ENCODE assay signal across 22 cellular contexts in the genomic region with DNA sequence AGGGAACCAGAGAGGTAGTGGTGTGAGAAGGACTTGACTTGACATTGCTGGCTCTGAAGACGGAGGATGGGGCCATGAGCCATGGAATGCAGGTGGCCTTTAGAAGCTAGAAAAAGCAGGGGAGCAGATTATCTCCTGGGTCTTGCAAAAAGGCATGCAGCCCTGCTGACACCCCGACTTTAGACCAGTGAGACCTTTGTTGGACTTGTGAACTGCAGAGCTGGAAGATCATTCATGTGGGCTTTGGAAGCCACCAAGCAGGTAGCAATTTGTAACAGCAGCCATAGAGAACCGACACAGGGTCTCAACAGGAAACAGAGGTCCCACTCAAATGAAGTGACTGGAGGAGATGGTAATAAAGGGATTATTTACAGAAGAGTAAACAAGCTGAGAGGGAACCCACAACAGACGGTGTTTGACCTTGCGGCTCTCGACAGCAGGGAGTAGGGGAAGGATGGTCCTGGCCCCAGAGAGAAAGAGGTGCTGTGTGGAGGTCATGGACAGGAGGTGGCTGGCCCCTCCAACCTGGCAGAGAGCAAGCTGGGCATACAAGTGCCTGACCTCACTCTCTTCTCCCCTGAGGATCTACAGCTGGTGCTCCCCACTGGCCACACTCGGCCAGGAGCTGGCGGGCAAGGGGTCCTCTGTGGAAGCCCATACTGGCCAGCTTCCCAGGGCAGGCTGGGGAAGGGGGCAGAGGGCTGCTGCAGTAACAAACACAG. TPM values are rescaled to one million over a fixed set of nuclear protein-coding genes. Genes with fewer than 3 reads are reported as not detected.
A peak's percentile ranks its signal among the peaks of the same experiment; 100 is the strongest.
DNase-seq lines count a peak whose midpoint lies in the region; ATAC-seq, FAIRE-seq and TF ChIP-seq lines count a peak whose summit lies in the region.
"Had no signal": no experiment of that assay in that cellular context is flagged by ENCODE, and none has a peak within 500 bp of the region (broad histone marks: within the 10 kb centered on the region; RNA-seq: fewer than 3 reads in every experiment).

No MANE protein-coding gene starts in this region.

- H2BK15ac ChIP-seq in H1 (ENCODE audit: low read length), result no peak overlapping the region

- H3K9me3 ChIP-seq in HepG2 (ENCODE audit: low read length), result no peaks in the 10 kb centered on the region; the same call in 1 of the 2 replicates
- no peaks in the 10 kb centered on the region for H3K9me3 ChIP-seq in right lobe of liver
- H3K9me3 ChIP-seq in H1 (ENCODE audit: insufficient read depth in 2 of 2, low read depth in 1 of 2, low read length in 1 of 2), result peaks cover 0 to 6% of the 10 kb centered on the region in 2 experiments; a peak in 3 of 4 replicates
- peaks cover 4% of the 10 kb centered on the region for H3K9me3 ChIP-seq in trophoblast cell (ENCODE audit: insufficient read depth, low read depth, low read length)
- H3K9me3 ChIP-seq in esophagus muscularis mucosa, result no peaks in the 10 kb centered on the region

- no peaks in the 10 kb centered on the region for H3K27me3 ChIP-seq in HepG2 (ENCODE audit: control insufficient read depth in 1 of 2, insufficient read depth in 2 of 2, low read length in 2 of 2)
- H3K27me3 ChIP-seq in right lobe of liver, result no peaks in the 10 kb centered on the region
- no peaks in the 10 kb centered on the region for H3K27me3 ChIP-seq in H1 (replicated peaks in 1 of 4; ENCODE audit: control insufficient read depth in 3 of 4, extremely low read depth in 1 of 4, insufficient read depth in 3 of 4, low read length in 3 of 4)
- H3K27me3 ChIP-seq in trophoblast cell (ENCODE audit: insufficient read depth, low read length), result no peaks in the 10 kb centered on the region
- H3K27me3 ChIP-seq in esophagus muscularis mucosa, result no peaks in the 10 kb centered on the region

- H2BK20ac ChIP-seq in H1 (ENCODE audit: low read length), result no peak overlapping the region

- peak; percentile 2; the same call in 1 of the 3 replicates for ATAC-seq in HepG2
- no peak for ATAC-seq in right lobe of liver
- ATAC-seq: CD8-positive, alpha-beta T cell; HCT116 had no signal

- TF ChIP-seq CTCF in HepG2 (CRISPR knock-in tag; IDR thresholded peaks at IDR 0.05) (no peak), right lobe of liver (IDR thresholded peaks at IDR 0.05) (no peak), H1 (IDR thresholded peaks at IDR 0.05; ENCODE audit: control extremely low read depth in 1 of 3, insufficient read depth in 1 of 3, low read depth in 1 of 3, low read length in 3 of 3) (no peak), esophagus muscularis mucosa (IDR thresholded peaks at IDR 0.05) (no peak)

- no peak overlapping the region for H3K9ac ChIP-seq in HepG2 (ENCODE audit: insufficient read depth, low read depth, low read length)
- no peak overlapping the region for H3K9ac ChIP-seq in H1 (replicated peaks in 1 of 4; ENCODE audit: extremely low read depth in 1 of 4, low read depth in 3 of 4, low read length in 3 of 4)
- no peak overlapping the region for H3K9ac ChIP-seq in trophoblast cell (ENCODE audit: low read length)

- intact Hi-C loops in HepG2 (cut with micrococcal nuclease; ENCODE audit: unreplicated experiment) (loop anchor here (5.0 to 10.0 kb wide), 2 partner anchors 92 to 319 kb away; no protein-coding TSS in a partner anchor), right lobe of liver (cut with DNase I) (no loop called here), esophagus muscularis mucosa (cut with DNase I) (loop anchor here (5.0 kb wide), 1 partner anchor 319 kb away; no protein-coding TSS in a partner anchor)

- H3K23me2 ChIP-seq in H1 (ENCODE audit: low read depth, low read length), result no peaks in the 10 kb centered on the region

- H3K4me2 ChIP-seq in HepG2 (ENCODE audit: low read depth, low read length), result peak overlapping the region; percentile 84; the same call in 1 of the 2 replicates
- no peak overlapping the region for H3K4me2 ChIP-seq in H1 (ENCODE audit: insufficient read depth in 1 of 2, low read depth in 2 of 2, low read length in 2 of 2)
- no peak overlapping the region for H3K4me2 ChIP-seq in trophoblast cell (ENCODE audit: low read length)

- TF ChIP-seq EP300 in HepG2 (IDR thresholded peaks at IDR 0.05; ENCODE audit: low read depth in 2 of 2, low read length in 2 of 2) (no peak), HepG2 (CRISPR knock-in tag; IDR thresholded peaks at IDR 0.05; ENCODE audit: borderline replicate concordance) (0 out of 2 replicates have a peak, but pooled peaks have one; percentile 30), H1 (IDR thresholded peaks at IDR 0.05; ENCODE audit: borderline replicate concordance in 1 of 2, low read depth in 2 of 2, low read length in 2 of 2) (no peak), esophagus muscularis mucosa (IDR thresholded peaks at IDR 0.05) (no peak)

- H2AK5ac ChIP-seq in H1 (ENCODE audit: low read depth, low read length) (no peak overlapping the region), trophoblast cell (ENCODE audit: low read length) (no peak overlapping the region)

- no peak overlapping the region for H2AFZ ChIP-seq in HepG2 (ENCODE audit: low read length)
- no peak overlapping the region for H2AFZ ChIP-seq in H1 (ENCODE audit: low read length)
- H2AFZ ChIP-seq in trophoblast cell (ENCODE audit: insufficient read depth, low read length, poor library complexity), result no peak overlapping the region

- H2BK12ac ChIP-seq in H1 (ENCODE audit: low read depth, low read length), result no peak overlapping the region
- no peak overlapping the region for H2BK12ac ChIP-seq in trophoblast cell (ENCODE audit: low read length)

- peaks cover 38% of the 10 kb centered on the region for H3K79me2 ChIP-seq in HepG2 (ENCODE audit: insufficient read depth, low read length)
- peaks cover 0 to 21% of the 10 kb centered on the region in 2 experiments; a peak in 1 of 4 replicates for H3K79me2 ChIP-seq in H1 (ENCODE audit: control insufficient read depth in 1 of 2, insufficient read depth in 2 of 2, low read length in 2 of 2)
- no peaks in the 10 kb centered on the region for H3K79me2 ChIP-seq in trophoblast cell (ENCODE audit: control insufficient read depth, insufficient read depth, low read length, poor library complexity)

- H3K4me3 ChIP-seq in HepG2 (replicated peaks in 1 of 3; ENCODE audit: insufficient read depth in 1 of 3, low read depth in 2 of 3, low read length in 3 of 3) (no peak overlapping the region), right lobe of liver (no peak overlapping the region), H1 (ENCODE audit: extremely low read depth in 1 of 4, insufficient read depth in 2 of 4, low read depth in 3 of 4, low read length in 4 of 4) (no peak overlapping the region), trophoblast cell (ENCODE audit: low read depth, low read length) (no peak overlapping the region), esophagus muscularis mucosa (no peak overlapping the region)

- H3K4me1 ChIP-seq in HepG2 (ENCODE audit: insufficient read depth, low read length) (peaks cover 81% of the 10 kb centered on the region), right lobe of liver (peaks cover 0 to 37% (median 14%) of the 10 kb centered on the region in 4 donors), H1 (replicated peaks in 1 of 4; ENCODE audit: control insufficient read depth in 3 of 4, insufficient read depth in 4 of 4, low read length in 3 of 4) (peaks cover 3 to 29% (median 25%) of the 10 kb centered on the region in 4 experiments), trophoblast cell (ENCODE audit: control insufficient read depth in 1 of 2, insufficient read depth in 2 of 2, low read length in 2 of 2) (peaks cover 30 to 33% of the 10 kb centered on the region in 2 experiments), esophagus muscularis mucosa (peaks cover 0 to 3% (median 1%) of the 10 kb centered on the region in 4 donors)

- H3K4ac ChIP-seq in H1 (replicated peaks; ENCODE audit: insufficient read length, low read depth, low read length) (no peak overlapping the region), trophoblast cell (ENCODE audit: low read depth, low read length) (no peak overlapping the region)

- H3K18ac ChIP-seq in H1 (ENCODE audit: extremely low read depth, low read length), result 0 out of 2 replicates have a peak overlapping the region, but pooled peaks have one; percentile 9
- H3K18ac ChIP-seq in trophoblast cell (ENCODE audit: low read length), result peak overlapping the region; percentile 51

- peak overlapping the region; percentile 54; the same call in 1 of the 2 replicates for H4K8ac ChIP-seq in H1 (ENCODE audit: extremely low read depth, insufficient read depth, low read length)
- H4K8ac ChIP-seq in trophoblast cell (ENCODE audit: low read depth, low read length), result no peak overlapping the region

- H2BK5ac ChIP-seq in H1 (ENCODE audit: low read depth, low read length) (no peak overlapping the region), trophoblast cell (ENCODE audit: low read depth, low read length, poor library complexity) (no peak overlapping the region)

- CTCF ChIA-PET in HepG2 (lab: Yijun Ruan, JAX; ENCODE audit: low intra/inter-chr PET ratio, low total read pairs) (interaction anchor here (1.5 kb wide), 1 partner anchor 43 kb away, joined by 3 read pairs; no protein-coding TSS in a partner anchor), H1 (lab: Charles Lee; ENCODE audit: partially characterized antibody) (interaction anchor here (0.8 to 8.1 kb wide), 13 partner anchors 9 to 319 kb away, joined by 3 to 64 read pairs (median 3); a partner anchor contains a TSS)

- peaks cover 14 to 54% of the 10 kb centered on the region in 2 experiments for H3K36me3 ChIP-seq in HepG2 (replicated peaks in 1 of 2; ENCODE audit: control insufficient read depth in 1 of 2, insufficient read depth in 2 of 2, low read length in 2 of 2)
- no peaks in the 10 kb centered on the region for H3K36me3 ChIP-seq in right lobe of liver
- H3K36me3 ChIP-seq in H1 (ENCODE audit: control insufficient read depth in 2 of 4, insufficient read depth in 4 of 4, low read length in 3 of 4), result peaks cover 0 to 7% (median 0%) of the 10 kb centered on the region in 4 experiments; a peak in 2 of 8 replicates
- peaks cover 4 to 12% of the 10 kb centered on the region in 2 experiments for H3K36me3 ChIP-seq in trophoblast cell (ENCODE audit: control insufficient read depth in 1 of 2, insufficient read depth in 2 of 2, low read length in 2 of 2)
- H3K36me3 ChIP-seq in esophagus muscularis mucosa, result peaks cover 0 to 15% (median 6%) of the 10 kb centered on the region in 4 donors

- H3K23ac ChIP-seq in H1 (ENCODE audit: insufficient read length), result no peak overlapping the region
- no peak overlapping the region for H3K23ac ChIP-seq in trophoblast cell (ENCODE audit: low read length)

- POLR2A ChIA-PET in HepG2 (lab: Yijun Ruan, JAX), result interaction anchor here (0.7 to 12.5 kb wide), 4 partner anchors 10 to 56 kb away, joined by 3 to 271 read pairs (median 8); no protein-coding TSS in a partner anchor
- POLR2A ChIA-PET in H1 (lab: Charles Lee; ENCODE audit: partially characterized antibody), result no interaction called here

- H3K56ac ChIP-seq in H1 (replicated peaks; ENCODE audit: insufficient read length, low read depth, low read length), result no peak overlapping the region

- TF ChIP-seq POLR2A in HepG2 (IDR thresholded peaks at IDR 0.05; ENCODE audit: insufficient read depth in 1 of 2, low read depth in 2 of 2, low read length in 2 of 2), result no peak
- TF ChIP-seq POLR2A in right lobe of liver (IDR thresholded peaks at IDR 0.05), result no peak
- no peak for TF ChIP-seq POLR2A in H1 (IDR thresholded peaks at IDR 0.05; ENCODE audit: control extremely low read depth in 1 of 2, low read depth in 2 of 2, low read length in 2 of 2)
- no peak for TF ChIP-seq POLR2A in esophagus muscularis mucosa (IDR thresholded peaks at IDR 0.05; ENCODE audit: low read depth)

- H4K20me1 ChIP-seq in HepG2 (ENCODE audit: insufficient read depth, low read length) (no peaks in the 10 kb centered on the region), H1 (replicated peaks in 1 of 2; ENCODE audit: control insufficient read depth in 1 of 2, insufficient read depth in 2 of 2, low read length in 2 of 2) (no peaks in the 10 kb centered on the region)

- in situ Hi-C loops in HepG2 (cut with HindIII; ENCODE audit: extremely low pct_ligation_motif_present, low pct_unique_long_range_greater_than_20kb), result loop anchor here (5.0 kb wide), 1 partner anchor 89 kb away; no protein-coding TSS in a partner anchor

- H4K91ac ChIP-seq in H1 (replicated peaks; ENCODE audit: insufficient read length, low read length) (peak overlapping the region; percentile 5), trophoblast cell (ENCODE audit: low read depth, low read length) (no peak overlapping the region)

- FAIRE-seq in HepG2 (lab: Jason Lieb, UNC), result no peak
- no peak for FAIRE-seq in H1 (lab: Jason Lieb, UNC)
- FAIRE-seq: D721Med, G401.6, GM12891, GM18507 had no signal

- H3K14ac ChIP-seq in H1 (ENCODE audit: insufficient read length) (no peak overlapping the region), trophoblast cell (ENCODE audit: low read length) (no peak overlapping the region)

- H4K12ac ChIP-seq in trophoblast cell (ENCODE audit: low read depth, low read length), result no peak overlapping the region

- H2BK120ac ChIP-seq in H1 (replicated peaks; ENCODE audit: low read depth, low read length), result no peak overlapping the region
- no peak overlapping the region for H2BK120ac ChIP-seq in trophoblast cell (ENCODE audit: insufficient read depth, low read length, poor library complexity)

- H3K27ac ChIP-seq in HepG2 (ENCODE audit: extremely low read length, insufficient read depth, low read length) (peak overlapping the region; percentile 93), right lobe of liver (no peak overlapping the region), H1 (ENCODE audit: low read depth, low read length) (no peak overlapping the region), trophoblast cell (ENCODE audit: low read depth, low read length) (no peak overlapping the region), esophagus muscularis mucosa (replicated peaks in 1 of 4) (no peak overlapping the region)

- BruUV-seq in HepG2 (replicated peaks; lab: Mats Ljungman, UMichigan), result no TSS peak

- TF ChIP-seq RAD21 in HepG2 (CRISPR knock-in tag; IDR thresholded peaks at IDR 0.05), result no peak
- no peak for TF ChIP-seq RAD21 in H1 (IDR thresholded peaks at IDR 0.05 in 1 of 2, conservative IDR thresholded peaks at IDR 0.05 in 1 of 2; ENCODE audit: low read depth in 2 of 2, low read length in 2 of 2)

- no peaks in the 10 kb centered on the region; the same call in 1 of the 2 replicates for H3K79me1 ChIP-seq in H1 (ENCODE audit: low read depth, low read length)
- peaks cover 10% of the 10 kb centered on the region for H3K79me1 ChIP-seq in trophoblast cell (ENCODE audit: low read length)

- 62% methylated on average over 8 of the region's 8 CpGs for WGBS in HepG2 (ENCODE audit: low lambda C conversion rate)
- WGBS in right lobe of liver (ENCODE audit: insufficient coverage, low coverage, low lambda C conversion rate, missing lambda C conversion rate), result 94% methylated on average over 6 of the region's 8 CpGs
- WGBS in H1 (ENCODE audit: extremely low coverage in 1 of 2, insufficient coverage in 1 of 2, insufficient read length in 1 of 2, insufficient replicate concordance in 2 of 2, low coverage in 1 of 2, low lambda C conversion rate in 2 of 2, missing lambda C conversion rate in 1 of 2), 2 experiments, result 82% methylated on average over 8 of the region's 8 CpGs; no CpG with 5 or more reads in 1 of the 2 experiments
- WGBS in trophoblast cell (ENCODE audit: extremely low coverage, insufficient coverage, insufficient read length), result no CpG with 5 or more reads among the region's 8 CpGs
- 85% methylated on average over 8 of the region's 8 CpGs for WGBS in esophagus muscularis mucosa

- DNase-seq in HepG2 (ENCODE audit: low spot score), result peak; percentile 54
- no peak for DNase-seq in right lobe of liver
- DNase-seq in H1 (ENCODE audit: low read depth in 1 of 2, low spot score in 2 of 2), result no peak
- no peak for DNase-seq in trophoblast cell
- no peak for DNase-seq in esophagus muscularis mucosa (ENCODE audit: extremely low spot score)
- DNase-seq in NCI-H345 (lab: John Stamatoyannopoulos, UW), result no peak
- no peak for DNase-seq in stimulated activated CD4-positive, alpha-beta T cell treated with anti-CD3 and anti-CD28 coated beads, Interleukin-2, amount 100 ng/mL, for 24 hours
- no peak for DNase-seq in NCI-H1092 treated with DMSO at 0.1 percent for 48 hours (lab: John Stamatoyannopoulos, UW)
- DNase-seq: 8988T; CD8-positive, alpha-beta T cell; DND-41; NCI-H1092; NCI-H2107; NCI-H226; NCI-H748 treated with DMSO at 0.1 percent for 48 hours; OCI-M1; SIG-M5 had no signal

- H4K5ac ChIP-seq in H1 (ENCODE audit: insufficient read length, low read depth, low read length), result no peak overlapping the region

RNA-seq across cellular contexts. Expression of a gene that starts 43.9 kb away (rescaled TPM):
- 14.4 and 17.5 TPM in 2 replicates for total RNA-seq in HepG2 (2016; rRNA removed; fragmentation: Illumina TruSeq; extraction: Trizol)
- 5.9 and 6.8 TPM in 2 replicates for total RNA-seq in HepG2 (2016; cell fraction: cytosol; rRNA removed; fragmentation: Illumina TruSeq; extraction: Trizol; ENCODE audit: low read depth)
- 11.7 and 17.5 TPM in 2 replicates for total RNA-seq in HepG2 (2016; cell fraction: insoluble cytoplasmic fraction; rRNA removed; fragmentation: Illumina TruSeq; extraction: Trizol)
- total RNA-seq in HepG2 (2016; cell fraction: membrane; rRNA removed; fragmentation: Illumina TruSeq; extraction: Trizol), result 9.8 and 11.5 TPM in 2 replicates
- 33.2 and 38.2 TPM in 2 replicates for total RNA-seq in HepG2 (2016; cell fraction: nucleus; rRNA removed; fragmentation: Illumina TruSeq; extraction: Trizol)
- polyA plus RNA-seq in HepG2 (2011; rRNA removed), result 11.8 and 17.3 TPM in 2 replicates
- polyA plus RNA-seq in HepG2 (2011; cell fraction: cytosol; rRNA removed), result 15.4 and 19.5 TPM in 2 replicates
- 54.1 and 61.7 TPM in 2 replicates for polyA plus RNA-seq in HepG2 (2011; cell fraction: nucleus; rRNA removed)
- 25.2 and 36.8 TPM in 2 replicates for polyA plus RNA-seq in HepG2 (2012)
- polyA plus RNA-seq in HepG2 (2016; cell fraction: cytosol; fragmentation: Illumina TruSeq; extraction: Trizol; ENCODE audit: low read depth), result 2.0 and 2.2 TPM in 2 replicates
- 12.7 and 15.3 TPM in 2 replicates for polyA plus RNA-seq in HepG2 (2016; cell fraction: insoluble cytoplasmic fraction; fragmentation: Illumina TruSeq; extraction: Trizol; ENCODE audit: low read depth)
- 5.3 and 6.1 TPM in 2 replicates for polyA plus RNA-seq in HepG2 (2016; cell fraction: membrane; fragmentation: Illumina TruSeq; extraction: Trizol; ENCODE audit: low read depth)
- 42.3 and 52.5 TPM in 2 replicates for polyA plus RNA-seq in HepG2 (2016; cell fraction: nucleus; fragmentation: Illumina TruSeq; extraction: Trizol; ENCODE audit: insufficient read depth, low read depth)
- 1.4 and 75.8 TPM in 2 replicates for polyA minus RNA-seq in HepG2 (2011; rRNA and poly(A)+ RNA removed; ENCODE audit: low replicate concordance)
- polyA minus RNA-seq in HepG2 (2011; cell fraction: cytosol; rRNA and poly(A)+ RNA removed), result 30.2 and 44.5 TPM in 2 replicates
- 77.3 and 90.4 TPM in 2 replicates for polyA minus RNA-seq in HepG2 (2011; cell fraction: nucleus; rRNA and poly(A)+ RNA removed)
- 10 to 100 TPM; 11.7 to 27.6 (median 16.3) TPM for total RNA-seq in right lobe of liver
- total RNA-seq in H1 (2021; fragmentation: NEBNext Ultra II Directional; extraction: Animal tissue kit (Norgen Biotek cat#: 25700)), result 37.1 and 38.4 TPM in 2 replicates
- 9.9 and 15.8 TPM in 2 replicates for polyA plus RNA-seq in H1 (2011; rRNA removed)
- 10.2 TPM for polyA plus RNA-seq in H1 (2011; cell fraction: cytosol; rRNA removed)
- 28.3 TPM for polyA plus RNA-seq in H1 (2011; cell fraction: nucleus; rRNA removed)
- 15.4 to 22.2 TPM (median 19.8 TPM) in 4 replicates for polyA plus RNA-seq in H1 (2012, experiment 1 of 2)
- polyA plus RNA-seq in H1 (2012, experiment 2 of 2), result 11.3 TPM
- polyA plus RNA-seq in H1 (2013, experiment 1 of 2), result 26.5 TPM
- 28.3 TPM for polyA plus RNA-seq in H1 (2013, experiment 2 of 2)
- polyA minus RNA-seq in H1 (2011; rRNA and poly(A)+ RNA removed), result 19.6 and 26.4 TPM in 2 replicates
- 18.3 TPM for polyA minus RNA-seq in H1 (2011; cell fraction: cytosol; rRNA and poly(A)+ RNA removed)
- 33.0 TPM for polyA minus RNA-seq in H1 (2011; cell fraction: nucleus; rRNA and poly(A)+ RNA removed)
- 29.8 and 31.6 TPM in 2 replicates for polyA plus RNA-seq in trophoblast cell (2013)
- 10 to 100 TPM in 2 of 4 donors, 1 to 10 TPM in 2; 7.6 to 13.1 (median 9.5) TPM for total RNA-seq in esophagus muscularis mucosa

Comparison
In these comparisons a context has a peak if more than half of its experiments do, and no peak if none do; other contexts are left out.
1. intact Hi-C loops: an anchor here in HepG2 (5.0 to 10.0 kb wide) and esophagus muscularis mucosa (5.0 kb wide); none called in right lobe of liver.